ENCODE assay signal across 21 cellular contexts in genomic region chr2:173346035-173346434, GRCh38. TPM values are rescaled to one million over a fixed set of nuclear protein-coding genes. Genes with fewer than 3 reads are reported as not detected.
A peak's percentile ranks its signal among the peaks of the same experiment; 100 is the strongest.
DNase-seq lines count a peak whose midpoint lies in the region; ATAC-seq and TF ChIP-seq lines count a peak whose summit lies in the region.
"Had no signal": no experiment of that assay in that cellular context is flagged by ENCODE, and none has a peak within 500 bp of the region (broad histone marks: within the 10 kb centered on the region; RNA-seq: fewer than 3 reads in every experiment).

No MANE protein-coding gene starts in this region.

- POLR2A ChIA-PET in OCI-LY7 (lab: Charles Lee): interaction anchor here (1.6 kb wide), 1 partner anchor 44 kb away, joined by 3 read pairs; no protein-coding TSS in a partner anchor

- H3K9me2 ChIP-seq in OCI-LY7 (ENCODE audit: insufficient read depth, low read length) (no peaks in the 10 kb centered on the region; the same call in 1 of the 2 replicates), hepatocyte (replicated peaks; ENCODE audit: insufficient read depth) (no peaks in the 10 kb centered on the region)

- H3K79me2 ChIP-seq in OCI-LY7 (ENCODE audit: insufficient read depth, low read depth, low read length): no peaks in the 10 kb centered on the region
- no peaks in the 10 kb centered on the region for H3K79me2 ChIP-seq in hepatocyte

- no TSS peak for BruUV-seq in OCI-LY7 (replicated peaks; lab: Mats Ljungman, UMichigan)

- WGBS in hepatocyte (ENCODE audit: low lambda C conversion rate, missing lambda C conversion rate): 48% methylated on average over 6 of the region's 6 CpGs
- WGBS in suprapubic skin: 81% methylated on average over 6 of the region's 6 CpGs

- no peak for ATAC-seq in activated naive CD4-positive, alpha-beta T cell treated with anti-CD3 and anti-CD28 coated beads, Interleukin-2, amount 50 U/mL, for 72 hours
- ATAC-seq: CD8-positive, alpha-beta T cell; Right ventricle myocardium inferior had no signal

- no peak overlapping the region for H3K4me3 ChIP-seq in GM06990 (replicated peaks; ENCODE audit: low read depth, low read length)
- H3K4me3 ChIP-seq in OCI-LY7 (ENCODE audit: low read depth, low read length, poor library complexity, severe bottlenecking): no peak overlapping the region
- no peak overlapping the region for H3K4me3 ChIP-seq in hepatocyte
- H3K4me3 ChIP-seq in suprapubic skin: no peak overlapping the region
- H3K4me3 ChIP-seq: SJSA1 had no signal

- H3K27ac Mint-ChIP-seq in activated naive CD4-positive, alpha-beta T cell treated with anti-CD3 and anti-CD28 coated beads, Interleukin-2, amount 50 U/mL, for 72 hours: no peak overlapping the region
- H3K27ac Mint-ChIP-seq: CD8-positive, alpha-beta T cell had no signal

- H3K9me3 ChIP-seq in OCI-LY7 (ENCODE audit: low read length) (peaks cover 18% of the 10 kb centered on the region), hepatocyte (ENCODE audit: low read depth) (no peaks in the 10 kb centered on the region), suprapubic skin (no peaks in the 10 kb centered on the region)
- H3K9me3 ChIP-seq: SJSA1 had no signal

- peaks cover 6 to 15% of the 10 kb centered on the region in 2 donors for H3K36me3 Mint-ChIP-seq in activated naive CD4-positive, alpha-beta T cell treated with anti-CD3 and anti-CD28 coated beads, Interleukin-2, amount 50 U/mL, for 72 hours
- H3K36me3 Mint-ChIP-seq: CD8-positive, alpha-beta T cell had no signal

- intact Hi-C loops in OCI-LY7 (cut with micrococcal nuclease; ENCODE audit: unreplicated experiment): no loop called here

- H3K27ac ChIP-seq in OCI-LY7 (ENCODE audit: low read depth, low read length, poor library complexity, severe bottlenecking) (no peak overlapping the region), hepatocyte (peak overlapping the region; percentile 51), suprapubic skin (no peak overlapping the region)
- H3K27ac ChIP-seq: 22Rv1, SJSA1 had no signal

- H2AFZ ChIP-seq in OCI-LY7 (ENCODE audit: low read length) (no peak overlapping the region), hepatocyte (no peak overlapping the region)

- H3K27me3 ChIP-seq in GM06990 (replicated peaks; ENCODE audit: control insufficient read depth, insufficient read depth, low read length): no peaks in the 10 kb centered on the region
- H3K27me3 ChIP-seq in hepatocyte: no peaks in the 10 kb centered on the region
- H3K27me3 ChIP-seq in suprapubic skin: no peaks in the 10 kb centered on the region
- H3K27me3 ChIP-seq: SJSA1 had no signal

- peak; percentile 13 for DNase-seq in DMS 273 (lab: John Stamatoyannopoulos, UW; ENCODE audit: unreplicated experiment)
- no peak for DNase-seq in DMS 273 treated with DMSO at 0.1 percent for 48 hours (lab: John Stamatoyannopoulos, UW)
- DNase-seq in GM06990 (ENCODE audit: extremely low read depth, insufficient read length): peak; percentile 25
- DNase-seq in OCI-LY7 (ENCODE audit: low spot score): peak; percentile 53
- DNase-seq in hepatocyte (ENCODE audit: low spot score): no peak
- no peak for DNase-seq in GM20000 (ENCODE audit: low spot score)
- DNase-seq in suprapubic skin (ENCODE audit: low spot score in 2 of 2): no peak
- no peak for DNase-seq in activated naive CD4-positive, alpha-beta T cell treated with anti-CD3 and anti-CD28 coated beads, Interleukin-2, amount 50 U/mL, for 72 hours (ENCODE audit: low spot score in 2 of 2)
- DNase-seq: AML-193; C1 segment of cervical spinal cord; CD8-positive, alpha-beta T cell; DMS79; NCI-H1092; NCI-H1436; NCI-H187 treated with DMSO at 0.1 percent for 48 hours; NCI-H226; NCI-H524 treated with DMSO at 0.1 percent for 48 hours; T-helper 1 cell had no signal

- CTCF ChIA-PET in OCI-LY7 (lab: Charles Lee; ENCODE audit: unreplicated experiment): no interaction called here

- TF ChIP-seq CTCF in GM06990 (IDR thresholded peaks at IDR 0.05; ENCODE audit: insufficient read depth, low read length, poor library complexity, severe bottlenecking): no peak
- no peak for TF ChIP-seq CTCF in OCI-LY7 (conservative IDR thresholded peaks at IDR 0.05; ENCODE audit: low read length)
- TF ChIP-seq CTCF in hepatocyte (IDR thresholded peaks at IDR 0.05; ENCODE audit: poor library complexity): no peak
- TF ChIP-seq CTCF in GM20000 (IDR thresholded peaks at IDR 0.05; ENCODE audit: extremely low read depth, missing control alignments): no peak
- TF ChIP-seq CTCF in suprapubic skin (IDR thresholded peaks at IDR 0.05): no peak

- TF ChIP-seq POLR2A in suprapubic skin (IDR thresholded peaks at IDR 0.05): no peak

- H4K20me1 ChIP-seq in OCI-LY7 (ENCODE audit: insufficient read depth, low read length) (no peaks in the 10 kb centered on the region), hepatocyte (ENCODE audit: insufficient read depth, poor library complexity, severe bottlenecking) (no peaks in the 10 kb centered on the region)

- TF ChIP-seq EP300 in suprapubic skin (IDR thresholded peaks at IDR 0.05): no peak

- H3K4me1 ChIP-seq in OCI-LY7 (ENCODE audit: insufficient read depth, low read length, poor library complexity, severe bottlenecking): peaks cover 24% of the 10 kb centered on the region
- peaks cover 9% of the 10 kb centered on the region for H3K4me1 ChIP-seq in hepatocyte (ENCODE audit: insufficient read depth)
- no peaks in the 10 kb centered on the region for H3K4me1 ChIP-seq in suprapubic skin
- H3K4me1 ChIP-seq: SJSA1 had no signal

- no peak overlapping the region for H3K4me2 ChIP-seq in OCI-LY7 (ENCODE audit: low read length)
- H3K4me2 ChIP-seq in hepatocyte: no peak overlapping the region

- H3K9me3 Mint-ChIP-seq in activated naive CD4-positive, alpha-beta T cell treated with anti-CD3 and anti-CD28 coated beads, Interleukin-2, amount 50 U/mL, for 72 hours: peaks cover 5 to 10% of the 10 kb centered on the region in 2 donors

- H3K36me3 ChIP-seq in GM06990 (ENCODE audit: control insufficient read depth, insufficient read depth, low read length) (no peaks in the 10 kb centered on the region), OCI-LY7 (ENCODE audit: insufficient read depth, low read length) (peaks cover 5% of the 10 kb centered on the region; the same call in 1 of the 2 replicates), hepatocyte (replicated peaks; ENCODE audit: insufficient read depth, low read depth) (no peaks in the 10 kb centered on the region), suprapubic skin (no peaks in the 10 kb centered on the region)
- H3K36me3 ChIP-seq: SJSA1 had no signal

RNA-seq across cellular contexts. Expression of gene CDCA7, which starts 8.6 kb away (rescaled TPM):
- total RNA-seq in OCI-LY7 (2014; rRNA removed; shearing (Covaris generic)): 98.2 and 140 TPM in 2 replicates
- total RNA-seq in OCI-LY7 (2022) (170 and 193 TPM in 2 replicates), hepatocyte (8.7 and 11.4 TPM in 2 replicates), suprapubic skin (10 to 100 TPM; 11.1 to 17.3 (median 12.5) TPM)
- 4.9 and 6.0 TPM in 2 replicates for polyA plus RNA-seq in hepatocyte
- 10 to 100 TPM; 18.1 to 82.5 TPM for total RNA-seq in activated naive CD4-positive, alpha-beta T cell treated with anti-CD3 and anti-CD28 coated beads, Interleukin-2, amount 50 U/mL, for 72 hours

Comparison
In these comparisons a context has a peak if more than half of its experiments do, and no peak if none do; other contexts are left out.
1. DNase-seq: peak in DMS 273 (single experiment), GM06990 (single experiment) and OCI-LY7 (single experiment); none in DMS 273 treated with DMSO at 0.1 percent for 48 hours (single experiment), hepatocyte (single experiment), GM20000 (single experiment), suprapubic skin (0 of 2) and activated naive CD4-positive, alpha-beta T cell treated with anti-CD3 and anti-CD28 coated beads, Interleukin-2, amount 50 U/mL, for 72 hours (0 of 2).